ENCODE assay signal across 29 cellular contexts in genomic region chrX:79281775-79282174, GRCh38.
"Had no signal": no experiment of that assay in that cellular context is flagged by ENCODE, and none has a peak within 500 bp of the region (broad histone marks: within the 10 kb centered on the region; RNA-seq: fewer than 3 reads in every experiment).

No MANE protein-coding gene starts in this region.

- DNase-seq: activated effector memory CD4-positive, alpha-beta T cell treated with anti-CD3 and anti-CD28 coated beads, Interleukin-2, amount 50 U/mL, for 16 hours; activated effector memory CD4-positive, alpha-beta T cell treated with Interleukin-2 at 50 U/mL for 16 hours; activated gamma-delta T cell; activated gamma-delta T cell treated with Interleukin-2 at 50 U/mL for 16 hours; activated naive CD4-positive, alpha-beta T cell; activated naive CD4-positive, alpha-beta T cell treated with anti-CD3 and anti-CD28 coated beads for 36 hours; activated naive CD4-positive, alpha-beta T cell treated with anti-CD3 and anti-CD28 coated beads, Interleukin-2, amount 10 ng/mL, durations not matched to agents 7 days and 5 days; activated naive CD4-positive, alpha-beta T cell treated with anti-CD3 and anti-CD28 coated beads, Interleukin-2, amount 50 U/mL, for 16 hours; activated naive CD4-positive, alpha-beta T cell treated with Interleukin-2 at 50 U/mL for 16 hours; activated naive CD8-positive, alpha-beta T cell treated with anti-CD3 and anti-CD28 coated beads for 36 hours; activated naive CD8-positive, alpha-beta T cell treated with anti-CD3 and anti-CD28 coated beads, Interleukin-2, amount 10 ng/mL, durations not matched to agents 7 days and 5 days; activated naive CD8-positive, alpha-beta T cell treated with anti-CD3 and anti-CD28 coated beads, Interleukin-2, amount 50 U/mL, for 24 hours; activated T-cell treated with anti-CD3 and anti-CD28 coated beads, Interleukin-2, amount 50 U/mL, for 24 hours; activated T-cell treated with anti-CD3 and anti-CD28 coated beads, Interleukin-2, amount 50 U/mL, for 4 hours; activated T-cell treated with anti-CD3 and anti-CD28 coated beads, Interleukin-2, amount 50 U/mL, for 48 hours; activated T-cell treated with anti-CD3 and anti-CD28 coated beads, Interleukin-2, amount 50 U/mL, for 72 hours; adrenal gland; amniotic stem cell; amygdala; anterior cingulate cortex; aorta; body of pancreas; brain microvascular endothelial cell; caudate nucleus; central memory CD4-positive, alpha-beta T cell; cerebellar nuclear complex had no signal

- H3K27ac ChIP-seq: adrenal gland, ascending aorta, body of pancreas, brain microvascular endothelial cell, breast epithelium, cardiac muscle cell had no signal

- H3K36me3 ChIP-seq: adrenal gland, ascending aorta, brain microvascular endothelial cell, breast epithelium, cardiac muscle cell had no signal

- H3K4me3 ChIP-seq: adrenal gland, ascending aorta, body of pancreas, breast epithelium, cardiac muscle cell had no signal

- H3K4me1 ChIP-seq: adrenal gland, ascending aorta, body of pancreas, breast epithelium had no signal

- H3K9me3 ChIP-seq: adrenal gland, ascending aorta, body of pancreas had no signal
